In genomic region chr1:109252893-109253802, GRCh38 we compare ENCODE assay signal across 9 cellular contexts. TPM values are rescaled to one million over a fixed set of nuclear protein-coding genes. Genes with fewer than 3 reads are reported as not detected.
A peak's percentile ranks its signal among the peaks of the same experiment; 100 is the strongest.
DNase-seq lines count a peak whose midpoint lies in the region; ATAC-seq and TF ChIP-seq lines count a peak whose summit lies in the region.
"Had no signal": no experiment of that assay in that cellular context is flagged by ENCODE, and none has a peak within 500 bp of the region (broad histone marks: within the 10 kb centered on the region; RNA-seq: fewer than 3 reads in every experiment).

No MANE protein-coding gene starts in this region.

- intact Hi-C loops in lower lobe of right lung (cut with DNase I) = no loop called here
- intact Hi-C loops in CD4-positive, alpha-beta T cell (cut with DNase I, micrococcal nuclease) = no loop called here

- peaks cover 5% of the 10 kb centered on the region for H3K27me3 ChIP-seq in lower lobe of right lung (ENCODE audit: low read depth)
- no peaks in the 10 kb centered on the region for H3K27me3 ChIP-seq in CD4-positive, alpha-beta T cell (ENCODE audit: control insufficient read depth, insufficient read depth, low read length)

- POLR2A ChIA-PET in CD4-positive, alpha-beta T cell (lab: Charles Lee) = no interaction called here

- no peaks in the 10 kb centered on the region for H3K9me3 ChIP-seq in lower lobe of right lung
- no peaks in the 10 kb centered on the region for H3K9me3 ChIP-seq in CD4-positive, alpha-beta T cell (ENCODE audit: control insufficient read depth, low read length)

- H3K4me1 ChIP-seq in lower lobe of right lung = peaks cover 31% of the 10 kb centered on the region

- H3K4me1 Mint-ChIP-seq in central memory CD8-positive, alpha-beta T cell = peaks cover 62% of the 10 kb centered on the region
- H3K4me1 Mint-ChIP-seq in CD4-positive, alpha-beta T cell (ENCODE audit: low read depth) = peaks cover 23% of the 10 kb centered on the region

- H3K9me3 Mint-ChIP-seq in central memory CD8-positive, alpha-beta T cell = no peaks in the 10 kb centered on the region
- H3K9me3 Mint-ChIP-seq in CD4-positive, alpha-beta T cell = no peaks in the 10 kb centered on the region
- H3K9me3 Mint-ChIP-seq: stimulated activated naive CD8-positive, alpha-beta T cell treated with anti-CD3 and anti-CD28 coated beads, Interleukin-15, Interleukin-2, amounts not matched to agents 100 ng/mL and 50 ng/mL, for 24 hours had no signal

- in situ Hi-C loops in GM13977 (cut with MboI; ENCODE audit: low pct_unique_long_range_greater_than_20kb, low sequenced_read_pairs, unreplicated experiment) = no loop called here

- H3K36me3 Mint-ChIP-seq in central memory CD8-positive, alpha-beta T cell (ENCODE audit: insufficient read depth) = peaks cover 4% of the 10 kb centered on the region
- no peaks in the 10 kb centered on the region for H3K36me3 Mint-ChIP-seq in CD4-positive, alpha-beta T cell (ENCODE audit: low read depth)

- no peak overlapping the region for H3K4me3 ChIP-seq in lower lobe of right lung

- H3K27ac ChIP-seq in lower lobe of right lung (peak overlapping the region; percentile 66), temporal lobe (ENCODE audit: low read depth, low read length) (peak overlapping the region; percentile 95)
- no peak overlapping the region for H3K27ac ChIP-seq in CD4-positive, alpha-beta T cell (ENCODE audit: low read depth, low read length)

- H3K27me3 Mint-ChIP-seq in central memory CD8-positive, alpha-beta T cell = no peaks in the 10 kb centered on the region
- peaks cover 4% of the 10 kb centered on the region for H3K27me3 Mint-ChIP-seq in CD4-positive, alpha-beta T cell

- no peak for TF ChIP-seq CTCF in lower lobe of right lung (IDR thresholded peaks at IDR 0.05)
- TF ChIP-seq CTCF in CD4-positive, alpha-beta T cell (IDR thresholded peaks at IDR 0.05) = no peak
- TF ChIP-seq CTCF in GM13977 (IDR thresholded peaks at IDR 0.05; ENCODE audit: extremely low read depth, insufficient read depth, missing control alignments) = no peak

- CTCF ChIA-PET in CD4-positive, alpha-beta T cell (lab: Charles Lee) = no interaction called here

- H3K4me3 Mint-ChIP-seq in central memory CD8-positive, alpha-beta T cell = no peak overlapping the region
- H3K4me3 Mint-ChIP-seq in CD4-positive, alpha-beta T cell = no peak overlapping the region
- H3K4me3 Mint-ChIP-seq: stimulated activated naive CD8-positive, alpha-beta T cell treated with anti-CD3 and anti-CD28 coated beads, Interleukin-15, Interleukin-2, amounts not matched to agents 100 ng/mL and 50 ng/mL, for 24 hours had no signal

- peak overlapping the region; percentile 68 for H3K27ac Mint-ChIP-seq in central memory CD8-positive, alpha-beta T cell (ENCODE audit: low read depth)
- no peak overlapping the region for H3K27ac Mint-ChIP-seq in CD4-positive, alpha-beta T cell
- H3K27ac Mint-ChIP-seq: stimulated activated naive CD8-positive, alpha-beta T cell treated with anti-CD3 and anti-CD28 coated beads, Interleukin-15, Interleukin-2, amounts not matched to agents 100 ng/mL and 50 ng/mL, for 24 hours had no signal

- ATAC-seq in central memory CD8-positive, alpha-beta T cell (replicated peaks; ENCODE audit: extremely low read depth, poor library complexity, severe bottlenecking) = no peak
- no peak for ATAC-seq in lower lobe of right lung
- no peak for ATAC-seq in CD4-positive, alpha-beta T cell (ENCODE audit: poor library complexity)

- DNase-seq in NAMALWA (ENCODE audit: low spot score) (peak; percentile 55), lower lobe of right lung (no peak), NCI-H1048 (lab: John Stamatoyannopoulos, UW) (no peak), COLO829 (ENCODE audit: low spot score) (no peak), GM13977 (ENCODE audit: low spot score) (no peak)
- DNase-seq in central memory CD8-positive, alpha-beta T cell (ENCODE audit: low spot score in 2 of 2) = no peak
- no peak for DNase-seq in CD4-positive, alpha-beta T cell

- H3K36me3 ChIP-seq in lower lobe of right lung = no peaks in the 10 kb centered on the region

RNA-seq across cellular contexts. Expression of gene CELSR2, which starts 3.8 kb away (rescaled TPM):
- total RNA-seq in lower lobe of right lung (7.2 TPM), temporal lobe (46.5 TPM)
- total RNA-seq in CD4-positive, alpha-beta T cell = 1 to 10 TPM; 3.6 TPM

RNA-seq across cellular contexts. Expression of gene PSRC1, which starts 29.8 kb away (rescaled TPM):
- 4.2 TPM for total RNA-seq in lower lobe of right lung
- 6.9 TPM for total RNA-seq in temporal lobe
- total RNA-seq in CD4-positive, alpha-beta T cell = under 1 TPM; 0.22 to 0.91 TPM

RNA-seq across cellular contexts. Expression of gene SARS1, which starts 39.4 kb away (rescaled TPM):
- 188 TPM for total RNA-seq in lower lobe of right lung
- total RNA-seq in temporal lobe = 109 TPM
- total RNA-seq in CD4-positive, alpha-beta T cell = 100 to 1,000 TPM; 122 to 131 TPM

RNA-seq across cellular contexts. Expression of gene MYBPHL, which starts 53.7 kb away (rescaled TPM):
- total RNA-seq in lower lobe of right lung = 2.8 TPM
- total RNA-seq in temporal lobe = not detected
- not detected for total RNA-seq in CD4-positive, alpha-beta T cell
